17 cellular contexts compared by ENCODE assay signal in genomic region chr13:74045583-74045982, GRCh38.
"Had no signal": no experiment of that assay in that cellular context is flagged by ENCODE, and none has a peak within 500 bp of the region (broad histone marks: within the 10 kb centered on the region; RNA-seq: fewer than 3 reads in every experiment).

No MANE protein-coding gene starts in this region.

- H3K9me3 ChIP-seq: esophagus muscularis mucosa, heart right ventricle, left lung, lower lobe of right lung, mucosa of descending colon had no signal

- H3K4me3 Mint-ChIP-seq: mesothelial cell of epicardium had no signal

- H3K27ac ChIP-seq: coronary artery, dorsolateral prefrontal cortex, esophagus muscularis mucosa, foreskin keratinocyte, heart right ventricle, left lung, lower lobe of right lung had no signal

- DNase-seq: dermis blood vessel endothelial cell; dorsolateral prefrontal cortex; effector CD4-positive, alpha-beta T cell; effector memory CD4-positive, alpha-beta T cell; foreskin keratinocyte; glutamatergic neuron; heart right ventricle; hippocampal formation; left cardiac atrium; left lung; left ventricle myocardium superior; lower lobe of right lung; mesenchymal stem cell; mucosa of descending colon had no signal

- ATAC-seq: foreskin keratinocyte, left cardiac atrium, left lung, left ventricle myocardium superior, lower lobe of right lung, mucosa of descending colon had no signal

- H3K27ac Mint-ChIP-seq: mesothelial cell of epicardium had no signal

- H3K27me3 ChIP-seq: dorsolateral prefrontal cortex, esophagus muscularis mucosa, foreskin keratinocyte, heart right ventricle, left lung had no signal

- H3K4me1 ChIP-seq: left lung, lower lobe of right lung had no signal

- H3K4me3 ChIP-seq: coronary artery, dorsolateral prefrontal cortex, esophagus muscularis mucosa, heart right ventricle, left lung, lower lobe of right lung, mucosa of descending colon had no signal

- H3K36me3 ChIP-seq: heart right ventricle, left lung, lower lobe of right lung had no signal
